ENCODE assay signal across 1 cellular context in genomic region chr10:102850025-102850518, GRCh38.
TF ChIP-seq lines count a peak whose summit lies in the region.

No MANE protein-coding gene starts in this region.

TF ChIP-seq in HepG2, 621 proteins besides CTCF, POLR2A, EP300 and RAD21 (continued from another document and continues in another):
- TF ChIP-seq, protein P1, sequence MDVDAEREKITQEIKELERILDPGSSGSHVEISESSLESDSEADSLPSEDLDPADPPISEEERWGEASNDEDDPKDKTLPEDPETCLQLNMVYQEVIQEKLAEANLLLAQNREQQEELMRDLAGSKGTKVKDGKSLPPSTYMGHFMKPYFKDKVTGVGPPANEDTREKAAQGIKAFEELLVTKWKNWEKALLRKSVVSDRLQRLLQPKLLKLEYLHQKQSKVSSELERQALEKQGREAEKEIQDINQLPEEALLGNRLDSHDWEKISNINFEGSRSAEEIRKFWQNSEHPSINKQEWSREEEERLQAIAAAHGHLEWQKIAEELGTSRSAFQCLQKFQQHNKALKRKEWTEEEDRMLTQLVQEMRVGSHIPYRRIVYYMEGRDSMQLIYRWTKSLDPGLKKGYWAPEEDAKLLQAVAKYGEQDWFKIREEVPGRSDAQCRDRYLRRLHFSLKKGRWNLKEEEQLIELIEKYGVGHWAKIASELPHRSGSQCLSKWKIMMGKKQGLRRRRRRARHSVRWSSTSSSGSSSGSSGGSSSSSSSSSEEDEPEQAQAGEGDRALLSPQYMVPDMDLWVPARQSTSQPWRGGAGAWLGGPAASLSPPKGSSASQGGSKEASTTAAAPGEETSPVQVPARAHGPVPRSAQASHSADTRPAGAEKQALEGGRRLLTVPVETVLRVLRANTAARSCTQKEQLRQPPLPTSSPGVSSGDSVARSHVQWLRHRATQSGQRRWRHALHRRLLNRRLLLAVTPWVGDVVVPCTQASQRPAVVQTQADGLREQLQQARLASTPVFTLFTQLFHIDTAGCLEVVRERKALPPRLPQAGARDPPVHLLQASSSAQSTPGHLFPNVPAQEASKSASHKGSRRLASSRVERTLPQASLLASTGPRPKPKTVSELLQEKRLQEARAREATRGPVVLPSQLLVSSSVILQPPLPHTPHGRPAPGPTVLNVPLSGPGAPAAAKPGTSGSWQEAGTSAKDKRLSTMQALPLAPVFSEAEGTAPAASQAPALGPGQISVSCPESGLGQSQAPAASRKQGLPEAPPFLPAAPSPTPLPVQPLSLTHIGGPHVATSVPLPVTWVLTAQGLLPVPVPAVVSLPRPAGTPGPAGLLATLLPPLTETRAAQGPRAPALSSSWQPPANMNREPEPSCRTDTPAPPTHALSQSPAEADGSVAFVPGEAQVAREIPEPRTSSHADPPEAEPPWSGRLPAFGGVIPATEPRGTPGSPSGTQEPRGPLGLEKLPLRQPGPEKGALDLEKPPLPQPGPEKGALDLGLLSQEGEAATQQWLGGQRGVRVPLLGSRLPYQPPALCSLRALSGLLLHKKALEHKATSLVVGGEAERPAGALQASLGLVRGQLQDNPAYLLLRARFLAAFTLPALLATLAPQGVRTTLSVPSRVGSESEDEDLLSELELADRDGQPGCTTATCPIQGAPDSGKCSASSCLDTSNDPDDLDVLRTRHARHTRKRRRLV (CRISPR knock-in tag; IDR thresholded peaks at IDR 0.05) = no peak
- TF ChIP-seq ZNF605 (CRISPR knock-in tag; IDR thresholded peaks at IDR 0.05) (peak; percentile 92), ZNF337 (CRISPR knock-in tag; IDR thresholded peaks at IDR 0.05; ENCODE audit: borderline replicate concordance, low read depth) (peak; percentile 31; the same call in 1 of the 2 replicates), HOXA5 (CRISPR knock-in tag; IDR thresholded peaks at IDR 0.05) (peak; percentile 60; the same call in 1 of the 2 replicates), KLF11 (CRISPR knock-in tag; IDR thresholded peaks at IDR 0.05) (0 out of 2 replicates have a peak, but pooled peaks have one; percentile 18), EHMT2 (IDR thresholded peaks at IDR 0.05; ENCODE audit: borderline replicate concordance, low read depth, low read length) (0 out of 2 replicates have a peak, but pooled peaks have one; percentile 24), RFXAP (CRISPR knock-in tag; IDR thresholded peaks at IDR 0.05; ENCODE audit: borderline replicate concordance) (peak; percentile 46; the same call in 1 of the 2 replicates), ZNF33B (CRISPR knock-in tag; IDR thresholded peaks at IDR 0.05) (no peak; the same call in 1 of the 2 replicates), SIN3B (IDR thresholded peaks at IDR 0.05; ENCODE audit: low read length) (no peak), RXRB (CRISPR knock-in tag; IDR thresholded peaks at IDR 0.05; ENCODE audit: borderline replicate concordance) (peak; percentile 90), ASH2L (IDR thresholded peaks at IDR 0.05; ENCODE audit: insufficient read length, low read depth, low read length) (no peak), GABPB1 (CRISPR knock-in tag; IDR thresholded peaks at IDR 0.05) (peak; percentile 39; the same call in 1 of the 2 replicates), ZBTB42 (CRISPR knock-in tag; IDR thresholded peaks at IDR 0.05) (no peak), ZNF672 (CRISPR knock-in tag; IDR thresholded peaks at IDR 0.05) (no peak), HMG20B (CRISPR knock-in tag; conservative IDR thresholded peaks at IDR 0.05) (no peak), TGIF2 (CRISPR knock-in tag; IDR thresholded peaks at IDR 0.05) (peak; percentile 88), MYNN (CRISPR knock-in tag; IDR thresholded peaks at IDR 0.05; ENCODE audit: low read depth) (no peak), CEBPG (CRISPR knock-in tag; IDR thresholded peaks at IDR 0.05) (peak; percentile 93), ARID4A (CRISPR knock-in tag; IDR thresholded peaks at IDR 0.05; ENCODE audit: borderline replicate concordance) (peak; percentile 96), RXRA (CRISPR knock-in tag; IDR thresholded peaks at IDR 0.05) (no peak), ZBTB10 (CRISPR knock-in tag; IDR thresholded peaks at IDR 0.05; ENCODE audit: borderline replicate concordance) (no peak), ZNF841 (CRISPR knock-in tag; IDR thresholded peaks at IDR 0.05; ENCODE audit: borderline replicate concordance) (no peak), SOX5 (CRISPR knock-in tag; IDR thresholded peaks at IDR 0.05; ENCODE audit: borderline replicate concordance) (peak; percentile 84)
- TF ChIP-seq, protein P2, sequence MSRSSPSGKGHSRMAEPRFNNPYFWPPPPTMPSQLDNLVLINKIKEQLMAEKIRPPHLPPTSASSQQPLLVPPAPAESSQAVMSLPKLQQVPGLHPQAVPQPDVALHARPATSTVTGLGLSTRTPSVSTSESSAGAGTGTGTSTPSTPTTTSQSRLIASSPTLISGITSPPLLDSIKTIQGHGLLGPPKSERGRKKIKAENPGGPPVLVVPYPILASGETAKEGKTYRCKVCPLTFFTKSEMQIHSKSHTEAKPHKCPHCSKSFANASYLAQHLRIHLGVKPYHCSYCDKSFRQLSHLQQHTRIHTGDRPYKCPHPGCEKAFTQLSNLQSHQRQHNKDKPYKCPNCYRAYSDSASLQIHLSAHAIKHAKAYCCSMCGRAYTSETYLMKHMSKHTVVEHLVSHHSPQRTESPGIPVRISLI (CRISPR knock-in tag; IDR thresholded peaks at IDR 0.05; ENCODE audit: borderline replicate concordance) = peak; percentile 91; the same call in 1 of the 2 replicates
- TF ChIP-seq, protein P3, sequence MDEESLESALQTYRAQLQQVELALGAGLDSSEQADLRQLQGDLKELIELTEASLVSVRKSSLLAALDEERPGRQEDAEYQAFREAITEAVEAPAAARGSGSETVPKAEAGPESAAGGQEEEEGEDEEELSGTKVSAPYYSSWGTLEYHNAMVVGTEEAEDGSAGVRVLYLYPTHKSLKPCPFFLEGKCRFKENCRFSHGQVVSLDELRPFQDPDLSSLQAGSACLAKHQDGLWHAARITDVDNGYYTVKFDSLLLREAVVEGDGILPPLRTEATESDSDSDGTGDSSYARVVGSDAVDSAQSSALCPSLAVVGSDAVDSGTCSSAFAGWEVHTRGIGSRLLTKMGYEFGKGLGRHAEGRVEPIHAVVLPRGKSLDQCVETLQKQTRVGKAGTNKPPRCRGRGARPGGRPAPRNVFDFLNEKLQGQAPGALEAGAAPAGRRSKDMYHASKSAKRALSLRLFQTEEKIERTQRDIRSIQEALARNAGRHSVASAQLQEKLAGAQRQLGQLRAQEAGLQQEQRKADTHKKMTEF (CRISPR knock-in tag; IDR thresholded peaks at IDR 0.05) = peak; percentile 93
- TF ChIP-seq, protein P4, sequence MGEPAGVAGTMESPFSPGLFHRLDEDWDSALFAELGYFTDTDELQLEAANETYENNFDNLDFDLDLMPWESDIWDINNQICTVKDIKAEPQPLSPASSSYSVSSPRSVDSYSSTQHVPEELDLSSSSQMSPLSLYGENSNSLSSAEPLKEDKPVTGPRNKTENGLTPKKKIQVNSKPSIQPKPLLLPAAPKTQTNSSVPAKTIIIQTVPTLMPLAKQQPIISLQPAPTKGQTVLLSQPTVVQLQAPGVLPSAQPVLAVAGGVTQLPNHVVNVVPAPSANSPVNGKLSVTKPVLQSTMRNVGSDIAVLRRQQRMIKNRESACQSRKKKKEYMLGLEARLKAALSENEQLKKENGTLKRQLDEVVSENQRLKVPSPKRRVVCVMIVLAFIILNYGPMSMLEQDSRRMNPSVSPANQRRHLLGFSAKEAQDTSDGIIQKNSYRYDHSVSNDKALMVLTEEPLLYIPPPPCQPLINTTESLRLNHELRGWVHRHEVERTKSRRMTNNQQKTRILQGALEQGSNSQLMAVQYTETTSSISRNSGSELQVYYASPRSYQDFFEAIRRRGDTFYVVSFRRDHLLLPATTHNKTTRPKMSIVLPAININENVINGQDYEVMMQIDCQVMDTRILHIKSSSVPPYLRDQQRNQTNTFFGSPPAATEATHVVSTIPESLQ (CRISPR knock-in tag; conservative IDR thresholded peaks at IDR 0.05) = no peak
- TF ChIP-seq, protein P5, sequence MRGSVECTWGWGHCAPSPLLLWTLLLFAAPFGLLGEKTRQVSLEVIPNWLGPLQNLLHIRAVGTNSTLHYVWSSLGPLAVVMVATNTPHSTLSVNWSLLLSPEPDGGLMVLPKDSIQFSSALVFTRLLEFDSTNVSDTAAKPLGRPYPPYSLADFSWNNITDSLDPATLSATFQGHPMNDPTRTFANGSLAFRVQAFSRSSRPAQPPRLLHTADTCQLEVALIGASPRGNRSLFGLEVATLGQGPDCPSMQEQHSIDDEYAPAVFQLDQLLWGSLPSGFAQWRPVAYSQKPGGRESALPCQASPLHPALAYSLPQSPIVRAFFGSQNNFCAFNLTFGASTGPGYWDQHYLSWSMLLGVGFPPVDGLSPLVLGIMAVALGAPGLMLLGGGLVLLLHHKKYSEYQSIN (CRISPR knock-in tag; IDR thresholded peaks at IDR 0.05; ENCODE audit: borderline replicate concordance) = no peak
- TF ChIP-seq, protein P6, sequence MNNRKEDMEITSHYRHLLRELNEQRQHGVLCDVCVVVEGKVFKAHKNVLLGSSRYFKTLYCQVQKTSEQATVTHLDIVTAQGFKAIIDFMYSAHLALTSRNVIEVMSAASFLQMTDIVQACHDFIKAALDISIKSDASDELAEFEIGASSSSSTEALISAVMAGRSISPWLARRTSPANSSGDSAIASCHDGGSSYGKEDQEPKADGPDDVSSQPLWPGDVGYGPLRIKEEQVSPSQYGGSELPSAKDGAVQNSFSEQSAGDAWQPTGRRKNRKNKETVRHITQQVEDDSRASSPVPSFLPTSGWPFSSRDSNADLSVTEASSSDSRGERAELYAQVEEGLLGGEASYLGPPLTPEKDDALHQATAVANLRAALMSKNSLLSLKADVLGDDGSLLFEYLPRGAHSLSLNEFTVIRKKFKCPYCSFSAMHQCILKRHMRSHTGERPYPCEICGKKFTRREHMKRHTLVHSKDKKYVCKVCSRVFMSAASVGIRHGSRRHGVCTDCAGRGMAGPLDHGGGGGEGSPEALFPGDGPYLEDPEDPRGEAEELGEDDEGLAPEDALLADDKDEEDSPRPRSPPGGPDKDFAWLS (CRISPR knock-in tag; IDR thresholded peaks at IDR 0.05; ENCODE audit: borderline replicate concordance) = no peak
- TF ChIP-seq, protein P7, sequence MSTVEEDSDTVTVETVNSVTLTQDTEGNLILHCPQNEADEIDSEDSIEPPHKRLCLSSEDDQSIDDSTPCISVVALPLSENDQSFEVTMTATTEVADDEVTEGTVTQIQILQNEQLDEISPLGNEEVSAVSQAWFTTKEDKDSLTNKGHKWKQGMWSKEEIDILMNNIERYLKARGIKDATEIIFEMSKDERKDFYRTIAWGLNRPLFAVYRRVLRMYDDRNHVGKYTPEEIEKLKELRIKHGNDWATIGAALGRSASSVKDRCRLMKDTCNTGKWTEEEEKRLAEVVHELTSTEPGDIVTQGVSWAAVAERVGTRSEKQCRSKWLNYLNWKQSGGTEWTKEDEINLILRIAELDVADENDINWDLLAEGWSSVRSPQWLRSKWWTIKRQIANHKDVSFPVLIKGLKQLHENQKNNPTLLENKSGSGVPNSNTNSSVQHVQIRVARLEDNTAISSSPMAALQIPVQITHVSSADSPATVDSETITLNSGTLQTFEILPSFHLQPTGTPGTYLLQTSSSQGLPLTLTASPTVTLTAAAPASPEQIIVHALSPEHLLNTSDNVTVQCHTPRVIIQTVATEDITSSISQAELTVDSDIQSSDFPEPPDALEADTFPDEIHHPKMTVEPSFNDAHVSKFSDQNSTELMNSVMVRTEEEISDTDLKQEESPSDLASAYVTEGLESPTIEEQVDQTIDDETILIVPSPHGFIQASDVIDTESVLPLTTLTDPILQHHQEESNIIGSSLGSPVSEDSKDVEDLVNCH (CRISPR knock-in tag; IDR thresholded peaks at IDR 0.05) = no peak
- TF ChIP-seq, protein P8, sequence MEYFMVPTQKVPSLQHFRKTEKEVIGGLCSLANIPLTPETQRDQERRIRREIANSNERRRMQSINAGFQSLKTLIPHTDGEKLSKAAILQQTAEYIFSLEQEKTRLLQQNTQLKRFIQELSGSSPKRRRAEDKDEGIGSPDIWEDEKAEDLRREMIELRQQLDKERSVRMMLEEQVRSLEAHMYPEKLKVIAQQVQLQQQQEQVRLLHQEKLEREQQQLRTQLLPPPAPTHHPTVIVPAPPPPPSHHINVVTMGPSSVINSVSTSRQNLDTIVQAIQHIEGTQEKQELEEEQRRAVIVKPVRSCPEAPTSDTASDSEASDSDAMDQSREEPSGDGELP (IDR thresholded peaks at IDR 0.05; ENCODE audit: borderline replicate concordance, low read depth) = peak; percentile 98
